ENCODE assay signal across 15 cellular contexts in the genomic region with DNA sequence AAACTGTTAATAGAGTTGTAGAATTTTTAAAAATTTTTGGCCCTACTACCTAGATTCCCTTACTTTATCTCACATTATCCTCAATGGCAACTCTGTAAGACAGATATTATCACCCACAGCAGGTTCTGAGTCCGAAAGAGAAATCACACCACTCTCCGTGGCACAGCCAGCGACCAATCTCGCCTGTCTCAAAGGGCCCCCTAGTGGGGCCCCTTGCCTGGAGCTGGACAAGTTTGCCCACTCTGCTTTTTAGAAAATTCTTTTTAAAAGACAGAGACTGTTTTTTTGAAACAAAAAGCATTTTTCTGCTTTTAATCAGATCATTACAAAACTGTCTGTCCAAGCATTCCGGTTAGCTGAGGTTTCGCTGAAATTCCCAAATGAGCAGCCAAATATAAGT. TPM values are rescaled to one million over a fixed set of nuclear protein-coding genes. Genes with fewer than 3 reads are reported as not detected.
A peak's percentile ranks its signal among the peaks of the same experiment; 100 is the strongest.
DNase-seq lines count a peak whose midpoint lies in the region; ATAC-seq, FAIRE-seq and TF ChIP-seq lines count a peak whose summit lies in the region.
"Had no signal": no experiment of that assay in that cellular context is flagged by ENCODE, and none has a peak within 500 bp of the region (broad histone marks: within the 10 kb centered on the region; RNA-seq: fewer than 3 reads in every experiment).

No MANE protein-coding gene starts in this region.

- peak; percentile 72 for TF ChIP-seq CTCF in BJ (IDR thresholded peaks at IDR 0.05; ENCODE audit: insufficient read depth, low read depth, low read length)
- peak; percentile 25 to 45 (median 27) for TF ChIP-seq CTCF in H1 (IDR thresholded peaks at IDR 0.05; ENCODE audit: control extremely low read depth in 1 of 3, insufficient read depth in 1 of 3, low read depth in 1 of 3, low read length in 3 of 3)

- H4K91ac ChIP-seq in H1 (replicated peaks; ENCODE audit: insufficient read length, low read length): no peak overlapping the region

- no peaks in the 10 kb centered on the region; the same call in 1 of the 2 replicates for H3K23me2 ChIP-seq in H1 (ENCODE audit: low read depth, low read length)

- H3K27ac ChIP-seq in H1 (ENCODE audit: low read depth, low read length) (no peak overlapping the region), small intestine (ENCODE audit: low read depth in 1 of 2, low read length in 1 of 2) (no peak overlapping the region)
- H3K27ac ChIP-seq: KMS-11, spleen had no signal

- peaks cover 38% of the 10 kb centered on the region for H3K36me3 Mint-ChIP-seq in memory B cell

- H2AK5ac ChIP-seq in H1 (ENCODE audit: low read depth, low read length): no peak overlapping the region

- H2BK5ac ChIP-seq in H1 (ENCODE audit: low read depth, low read length): no peak overlapping the region

- no peak overlapping the region for H2AFZ ChIP-seq in H1 (ENCODE audit: low read length)

- no peak overlapping the region for H2BK120ac ChIP-seq in H1 (replicated peaks; ENCODE audit: low read depth, low read length)

- H2BK20ac ChIP-seq in H1 (ENCODE audit: low read length): no peak overlapping the region

- FAIRE-seq in H1 (lab: Jason Lieb, UNC) (no peak), small intestine (lab: Jason Lieb, UNC) (no peak)
- FAIRE-seq: TTC549 had no signal

- H3K79me2 ChIP-seq in H1 (ENCODE audit: control insufficient read depth in 1 of 2, insufficient read depth in 2 of 2, low read length in 2 of 2): no peaks in the 10 kb centered on the region

- H3K4me3 ChIP-seq in BJ (ENCODE audit: low read depth, low read length): no peak overlapping the region
- no peak overlapping the region for H3K4me3 ChIP-seq in H1 (ENCODE audit: extremely low read depth in 1 of 4, insufficient read depth in 2 of 4, low read depth in 3 of 4, low read length in 4 of 4)
- H3K4me3 ChIP-seq in small intestine (ENCODE audit: low read depth in 1 of 2, low read length in 2 of 2): no peak overlapping the region
- H3K4me3 ChIP-seq in MG63: no peak overlapping the region
- H3K4me3 ChIP-seq: spleen had no signal

- no peak overlapping the region for H3K18ac ChIP-seq in H1 (ENCODE audit: extremely low read depth, low read length)

- H3K9ac ChIP-seq in H1 (replicated peaks in 1 of 4; ENCODE audit: extremely low read depth in 1 of 4, low read depth in 3 of 4, low read length in 3 of 4): no peak overlapping the region
- H3K9ac ChIP-seq: KMS-11 had no signal

- H3K27me3 Mint-ChIP-seq in memory B cell: no peaks in the 10 kb centered on the region

- no peak for TF ChIP-seq POLR2A in H1 (IDR thresholded peaks at IDR 0.05; ENCODE audit: control extremely low read depth in 1 of 2, low read depth in 2 of 2, low read length in 2 of 2)

- no peak overlapping the region for H3K4ac ChIP-seq in H1 (replicated peaks; ENCODE audit: insufficient read length, low read depth, low read length)

- H3K27me3 ChIP-seq in BJ (ENCODE audit: control insufficient read depth, insufficient read depth, low read length): no peaks in the 10 kb centered on the region
- no peaks in the 10 kb centered on the region for H3K27me3 ChIP-seq in H1 (replicated peaks in 1 of 4; ENCODE audit: control insufficient read depth in 3 of 4, extremely low read depth in 1 of 4, insufficient read depth in 3 of 4, low read length in 3 of 4)
- no peaks in the 10 kb centered on the region for H3K27me3 ChIP-seq in small intestine (ENCODE audit: control insufficient read depth in 2 of 2, insufficient read depth in 2 of 2, low read length in 2 of 2)
- no peaks in the 10 kb centered on the region for H3K27me3 ChIP-seq in MG63
- H3K27me3 ChIP-seq: spleen had no signal

- H3K36me3 ChIP-seq in BJ (ENCODE audit: control insufficient read depth, insufficient read depth, low read length) (peaks cover 11% of the 10 kb centered on the region), H1 (ENCODE audit: control insufficient read depth in 2 of 4, insufficient read depth in 4 of 4, low read length in 3 of 4) (0 out of 8 replicates have a peak, but pooled peaks cover 0 to 2% (median 0%) of the 10 kb centered on the region in 4 experiments), small intestine (ENCODE audit: control insufficient read depth in 2 of 2, insufficient read depth in 2 of 2, low read length in 2 of 2) (peaks cover 5 to 22% of the 10 kb centered on the region in 2 donors), MG63 (peaks cover 5% of the 10 kb centered on the region; the same call in 1 of the 2 replicates)

- H4K5ac ChIP-seq in H1 (ENCODE audit: insufficient read length, low read depth, low read length): no peak overlapping the region

- H3K4me1 Mint-ChIP-seq in memory B cell: peaks cover 3% of the 10 kb centered on the region

- ATAC-seq in memory B cell (ENCODE audit: low read depth) (no peak), GM18511 (IDR thresholded peaks at IDR 0.05; ENCODE audit: unreplicated experiment) (no peak)

- H3K4me1 ChIP-seq in H1 (replicated peaks in 1 of 4; ENCODE audit: control insufficient read depth in 3 of 4, insufficient read depth in 4 of 4, low read length in 3 of 4) (no peaks in the 10 kb centered on the region), small intestine (ENCODE audit: control insufficient read depth in 2 of 2, insufficient read depth in 1 of 2, low read depth in 1 of 2, low read length in 1 of 2) (no peaks in the 10 kb centered on the region)

- no peak overlapping the region for H2BK15ac ChIP-seq in H1 (ENCODE audit: low read length)

- H3K4me2 ChIP-seq in H1 (ENCODE audit: insufficient read depth in 1 of 2, low read depth in 2 of 2, low read length in 2 of 2): no peak overlapping the region
- H3K4me2 ChIP-seq: KMS-11 had no signal

- 74% methylated on average over 6 of the region's 6 CpGs; no CpG with 5 or more reads in 1 of the 2 experiments for WGBS in H1 (ENCODE audit: extremely low coverage in 1 of 2, insufficient coverage in 1 of 2, insufficient read length in 1 of 2, insufficient replicate concordance in 2 of 2, low coverage in 1 of 2, low lambda C conversion rate in 2 of 2, missing lambda C conversion rate in 1 of 2), 2 experiments
- 85 to 92% (median 91%) methylated on average over 6 of the region's 6 CpGs for WGBS in small intestine, 3 donors

- CTCF ChIA-PET in BJ (lab: Yijun Ruan, JAX): interaction anchor here (0.6 to 0.7 kb wide), 2 partner anchors 90 to 211 kb away, joined by 3 read pairs; no protein-coding TSS in a partner anchor
- CTCF ChIA-PET in H1 (lab: Charles Lee; ENCODE audit: partially characterized antibody): interaction anchor here (0.8 to 1.9 kb wide), 4 partner anchors 14 to 214 kb away, joined by 3 to 4 read pairs (median 3); no protein-coding TSS in a partner anchor

- H3K14ac ChIP-seq in H1 (ENCODE audit: insufficient read length): no peak overlapping the region

- no peak overlapping the region for H3K23ac ChIP-seq in H1 (ENCODE audit: insufficient read length)

- H4K8ac ChIP-seq in H1 (ENCODE audit: extremely low read depth, insufficient read depth, low read length): no peak overlapping the region

- H3K79me1 ChIP-seq in H1 (ENCODE audit: low read depth, low read length): no peaks in the 10 kb centered on the region

- H3K9me3 ChIP-seq in H1 (ENCODE audit: insufficient read depth in 2 of 2, low read depth in 1 of 2, low read length in 1 of 2): no peaks in the 10 kb centered on the region
- no peaks in the 10 kb centered on the region for H3K9me3 ChIP-seq in small intestine (ENCODE audit: control insufficient read depth, low read depth)
- H3K9me3 ChIP-seq in MG63: no peaks in the 10 kb centered on the region
- H3K9me3 ChIP-seq: spleen had no signal

- H3K56ac ChIP-seq in H1 (replicated peaks; ENCODE audit: insufficient read length, low read depth, low read length): no peak overlapping the region

- no peak overlapping the region for H3K4me3 Mint-ChIP-seq in memory B cell

- H3K27ac Mint-ChIP-seq in memory B cell: peak overlapping the region; percentile 62

- no peak for TF ChIP-seq EP300 in H1 (IDR thresholded peaks at IDR 0.05; ENCODE audit: borderline replicate concordance in 1 of 2, low read depth in 2 of 2, low read length in 2 of 2)

- no peak for DNase-seq in BJ (ENCODE audit: low read depth)
- DNase-seq in HT-29 (ENCODE audit: low spot score): peak; percentile 22
- no peak for DNase-seq in H1 (ENCODE audit: low read depth in 1 of 2, low spot score in 2 of 2)
- DNase-seq in memory B cell (ENCODE audit: low spot score in 2 of 2): no peak
- DNase-seq in small intestine: no peak
- no peak for DNase-seq in MG63
- no peak for DNase-seq in 8988T
- DNase-seq: DMS79 treated with DMSO at 0.1 percent for 48 hours; effector CD8-positive, alpha-beta T cell; mammary epithelial cell; NCI-H748 treated with DMSO at 0.1 percent for 48 hours; spleen had no signal

- no peak overlapping the region for H2BK12ac ChIP-seq in H1 (ENCODE audit: low read depth, low read length)

- H3K9me3 Mint-ChIP-seq in memory B cell: no peaks in the 10 kb centered on the region

- POLR2A ChIA-PET in BJ (lab: Charles Lee) (no interaction called here), H1 (lab: Charles Lee; ENCODE audit: partially characterized antibody) (no interaction called here)

- TF ChIP-seq RAD21 in H1 (IDR thresholded peaks at IDR 0.05 in 1 of 2, conservative IDR thresholded peaks at IDR 0.05 in 1 of 2; ENCODE audit: low read depth in 2 of 2, low read length in 2 of 2): peak; percentile 44 to 58

- peaks cover 0 to 3% of the 10 kb centered on the region in 2 experiments for H4K20me1 ChIP-seq in H1 (replicated peaks in 1 of 2; ENCODE audit: control insufficient read depth in 1 of 2, insufficient read depth in 2 of 2, low read length in 2 of 2)

TF ChIP-seq in H1, 55 proteins besides CTCF, POLR2A, EP300 and RAD21:
- TF ChIP-seq SP1 (IDR thresholded peaks at IDR 0.05; ENCODE audit: low read depth, low read length): no peak
- no peak for TF ChIP-seq SP4 (IDR thresholded peaks at IDR 0.05; ENCODE audit: low read length)
- TF ChIP-seq TEAD4 (IDR thresholded peaks at IDR 0.05; ENCODE audit: low read depth, low read length): no peak
- TF ChIP-seq YY1 (IDR thresholded peaks at IDR 0.05; ENCODE audit: low read depth, low read length): no peak
- TF ChIP-seq BACH1 (IDR thresholded peaks at IDR 0.05; ENCODE audit: low read length): no peak
- no peak for TF ChIP-seq POLR2AphosphoS5 (IDR thresholded peaks at IDR 0.05; ENCODE audit: low read depth, low read length)

RNA-seq across cellular contexts. Expression of gene PHF11, which starts 21.7 kb away (rescaled TPM):
- polyA plus RNA-seq in BJ (2011; rRNA removed): 18.7 and 28.8 TPM in 2 replicates
- polyA minus RNA-seq in BJ (2011; rRNA and poly(A)+ RNA removed): 9.6 and 11.8 TPM in 2 replicates
- 4.2 and 4.7 TPM in 2 replicates for total RNA-seq in HT-29 (2014; rRNA removed; shearing (Covaris generic))
- total RNA-seq in H1 (2021; fragmentation: NEBNext Ultra II Directional; extraction: Animal tissue kit (Norgen Biotek cat#: 25700)): 6.1 and 9.3 TPM in 2 replicates
- polyA plus RNA-seq in H1 (2011; rRNA removed): 5.6 and 8.1 TPM in 2 replicates
- polyA plus RNA-seq in H1 (2011; cell fraction: cytosol; rRNA removed): 6.8 TPM
- polyA plus RNA-seq in H1 (2011; cell fraction: nucleus; rRNA removed): 6.2 TPM
- polyA plus RNA-seq in H1 (2012, experiment 1 of 2): 6.5 to 12.6 TPM (median 9.7 TPM) in 4 replicates
- polyA plus RNA-seq in H1 (2012, experiment 2 of 2): 2.4 TPM
- 9.0 TPM for polyA plus RNA-seq in H1 (2013, experiment 1 of 2)
- 8.2 TPM for polyA plus RNA-seq in H1 (2013, experiment 2 of 2)
- polyA minus RNA-seq in H1 (2011; rRNA and poly(A)+ RNA removed): 5.3 and 6.7 TPM in 2 replicates
- polyA minus RNA-seq in H1 (2011; cell fraction: cytosol; rRNA and poly(A)+ RNA removed): 3.8 TPM
- 9.2 TPM for polyA minus RNA-seq in H1 (2011; cell fraction: nucleus; rRNA and poly(A)+ RNA removed)
- polyA plus RNA-seq in small intestine: 10 to 100 TPM; 32.0 to 94.4 (median 56.7) TPM
- total RNA-seq in MG63 (2014; rRNA removed; shearing (Covaris generic); ENCODE audit: low replicate concordance): 14.6 and 21.5 TPM in 2 replicates
